Comparison of ENCODE assay signal across 22 cellular contexts in genomic region chr3:29605845-29606244, GRCh38.
A peak's percentile ranks its signal among the peaks of the same experiment; 100 is the strongest.
DNase-seq lines count a peak whose midpoint lies in the region; ATAC-seq, FAIRE-seq and TF ChIP-seq lines count a peak whose summit lies in the region.
"Had no signal": no experiment of that assay in that cellular context is flagged by ENCODE, and none has a peak within 500 bp of the region (broad histone marks: within the 10 kb centered on the region; RNA-seq: fewer than 3 reads in every experiment).

No MANE protein-coding gene starts in this region.

- TF ChIP-seq POLR2A in A549 (IDR thresholded peaks at IDR 0.05; ENCODE audit: low read length): no peak

- H3K4me1 ChIP-seq in A549: peaks cover 35% of the 10 kb centered on the region
- H3K4me1 ChIP-seq: Caco-2, esophagus squamous epithelium, upper lobe of right lung had no signal

- ATAC-seq in A549 (peak in 1 of 2 experiments; percentile 81; a peak in 3 of 6 replicates), GM21381 (IDR thresholded peaks at IDR 0.05; ENCODE audit: unreplicated experiment) (no peak)
- ATAC-seq in stimulated activated naive CD8-positive, alpha-beta T cell treated with anti-CD3 and anti-CD28 coated beads, Interleukin-15, Interleukin-2, amounts not matched to agents 100 U/mL and 50 U/mL, for 24 hours: no peak
- ATAC-seq: GM12878, left colon, upper lobe of right lung had no signal

- H3K4me3 ChIP-seq in A549 (no peak overlapping the region), brain microvascular endothelial cell (ENCODE audit: low read depth, low read length) (no peak overlapping the region)
- H3K4me3 ChIP-seq: esophagus squamous epithelium, GM12878, HAP-1, upper lobe of right lung had no signal

- H3K27me3 ChIP-seq in brain microvascular endothelial cell (replicated peaks): no peaks in the 10 kb centered on the region
- H3K27me3 ChIP-seq: esophagus squamous epithelium, upper lobe of right lung had no signal

- peak; percentile 43 for FAIRE-seq in A549 (lab: Jason Lieb, UNC)
- FAIRE-seq: G401.6, GM12878 had no signal

- TF ChIP-seq CTCF in A549 (IDR thresholded peaks at IDR 0.05): no peak
- no peak for TF ChIP-seq CTCF in brain microvascular endothelial cell (IDR thresholded peaks at IDR 0.05; ENCODE audit: low read depth, low read length, missing control alignments)

- H3K4me2 ChIP-seq in A549: peak overlapping the region; percentile 18
- H3K4me2 ChIP-seq: SK-N-SH had no signal

- in situ Hi-C loops in brain microvascular endothelial cell (cut with HindIII; ENCODE audit: low pct_ligation_motif_present, low sequenced_read_pairs): no loop called here

- CTCF ChIA-PET in A549 (lab: Yijun Ruan, JAX): no interaction called here

- WGBS in A549 (ENCODE audit: missing lambda C conversion rate): 68% methylated on average over 2 of the region's 2 CpGs

- no peaks in the 10 kb centered on the region for H3K36me3 ChIP-seq in brain microvascular endothelial cell (replicated peaks)
- H3K36me3 ChIP-seq: esophagus squamous epithelium, HAP-1, upper lobe of right lung had no signal

- POLR2A ChIA-PET in A549 (lab: Yijun Ruan, JAX): no interaction called here

- peak overlapping the region; percentile 59 to 68 for H3K27ac ChIP-seq in A549
- no peak overlapping the region for H3K27ac ChIP-seq in brain microvascular endothelial cell
- H3K27ac ChIP-seq: esophagus squamous epithelium, upper lobe of right lung had no signal

- H3K9me3 ChIP-seq in A549: no peaks in the 10 kb centered on the region
- H3K9me3 ChIP-seq: Caco-2, esophagus squamous epithelium, HAP-1, SK-N-SH, upper lobe of right lung had no signal

- DNase-seq in A549 (ENCODE audit: low read depth in 1 of 2, low spot score in 1 of 2) (peak in 1 of 2 experiments; percentile 72), H4 (ENCODE audit: low spot score) (peak; percentile 48), brain microvascular endothelial cell (peak; percentile 15), iris pigment epithelial cell (ENCODE audit: low read depth) (peak; percentile 91), NCI-H774 (lab: John Stamatoyannopoulos, UW) (no peak), T1000 (lab: John Stamatoyannopoulos, UW) (no peak)
- DNase-seq in stimulated activated naive CD8-positive, alpha-beta T cell treated with anti-CD3 and anti-CD28 coated beads, Interleukin-15, Interleukin-2, amounts not matched to agents 100 U/mL and 50 U/mL, for 24 hours: no peak
- DNase-seq: activated CD4-positive, alpha-beta T cell treated with anti-CD3 and anti-CD28 coated beads, Interleukin-2, amount 10 ng/mL, durations not matched to agents 7 days and 5 days; activated naive CD4-positive, alpha-beta T cell treated with anti-CD3 and anti-CD28 coated beads, Interleukin-2, amount 10 ng/mL, durations not matched to agents 7 days and 5 days; activated T-cell treated with anti-CD3 and anti-CD28 coated beads for 4 hours; Caco-2; esophagus squamous epithelium; left colon; NCI-H2029 treated with DMSO at 0.1 percent for 48 hours; NCI-H524; SK-N-SH; stimulated activated naive CD4-positive, alpha-beta T cell; upper lobe of right lung had no signal

- no peak for TF ChIP-seq RAD21 in A549 (conservative IDR thresholded peaks at IDR 0.05 in 1 of 2, IDR thresholded peaks at IDR 0.05 in 1 of 2)

- TF ChIP-seq EP300 in A549 (IDR thresholded peaks at IDR 0.05): no peak

TF ChIP-seq in A549, 52 proteins besides CTCF, POLR2A, EP300 and RAD21:
- no peak for TF ChIP-seq TFCP2L1 (CRISPR knock-in tag; IDR thresholded peaks at IDR 0.05)
- no peak for TF ChIP-seq CHD2 (IDR thresholded peaks at IDR 0.05; ENCODE audit: low read length, partially characterized antibody)
- TF ChIP-seq FOSL2 (IDR thresholded peaks at IDR 0.05): no peak
- peak; percentile 12; the same call in 1 of the 2 replicates for TF ChIP-seq FOSL2 (CRISPR knock-in tag; IDR thresholded peaks at IDR 0.05)
- TF ChIP-seq MAFK (IDR thresholded peaks at IDR 0.05; ENCODE audit: partially characterized antibody): peak; percentile 90
- no peak for TF ChIP-seq PHF8 (IDR thresholded peaks at IDR 0.05; ENCODE audit: borderline replicate concordance, low read depth)
- TF ChIP-seq NFE2L2 (conservative IDR thresholded peaks at IDR 0.05; ENCODE audit: low read length): peak; percentile 85
TF ChIP-seq in A549: peak in this region for 3.

Comparison
In these comparisons a context has a peak if more than half of its experiments do, and no peak if none do; other contexts are left out.
1. DNase-seq: peak in H4 (single experiment), brain microvascular endothelial cell (single experiment) and iris pigment epithelial cell (single experiment); none in NCI-H774 (single experiment), T1000 (single experiment) and stimulated activated naive CD8-positive, alpha-beta T cell treated with anti-CD3 and anti-CD28 coated beads, Interleukin-15, Interleukin-2, amounts not matched to agents 100 U/mL and 50 U/mL, for 24 hours (single experiment).